1 cellular context compared by ENCODE assay signal in the genomic region with DNA sequence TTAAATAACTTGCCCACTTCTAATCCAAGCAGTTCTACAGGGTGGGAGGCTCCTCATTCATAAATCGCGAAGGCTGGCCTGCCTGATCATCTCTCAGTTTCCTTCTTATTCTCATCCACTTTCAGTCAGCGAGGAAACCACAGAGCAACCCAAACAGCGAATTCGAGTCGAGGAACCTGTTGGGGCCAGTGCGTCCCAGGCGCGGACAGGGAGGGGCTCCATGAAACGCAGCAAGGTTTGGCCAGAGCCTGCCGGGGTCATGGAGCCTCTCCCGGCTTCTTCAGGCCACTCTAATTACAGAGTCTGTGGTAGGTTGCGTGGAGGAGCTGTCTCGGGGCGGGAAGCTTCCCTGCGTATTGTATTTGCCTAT.
TF ChIP-seq lines count a peak whose summit lies in the region.

No MANE protein-coding gene starts in this region.

TF ChIP-seq in K562, 482 proteins besides CTCF, POLR2A, EP300 and RAD21 (continued from another document):
- TF ChIP-seq, protein P1, sequence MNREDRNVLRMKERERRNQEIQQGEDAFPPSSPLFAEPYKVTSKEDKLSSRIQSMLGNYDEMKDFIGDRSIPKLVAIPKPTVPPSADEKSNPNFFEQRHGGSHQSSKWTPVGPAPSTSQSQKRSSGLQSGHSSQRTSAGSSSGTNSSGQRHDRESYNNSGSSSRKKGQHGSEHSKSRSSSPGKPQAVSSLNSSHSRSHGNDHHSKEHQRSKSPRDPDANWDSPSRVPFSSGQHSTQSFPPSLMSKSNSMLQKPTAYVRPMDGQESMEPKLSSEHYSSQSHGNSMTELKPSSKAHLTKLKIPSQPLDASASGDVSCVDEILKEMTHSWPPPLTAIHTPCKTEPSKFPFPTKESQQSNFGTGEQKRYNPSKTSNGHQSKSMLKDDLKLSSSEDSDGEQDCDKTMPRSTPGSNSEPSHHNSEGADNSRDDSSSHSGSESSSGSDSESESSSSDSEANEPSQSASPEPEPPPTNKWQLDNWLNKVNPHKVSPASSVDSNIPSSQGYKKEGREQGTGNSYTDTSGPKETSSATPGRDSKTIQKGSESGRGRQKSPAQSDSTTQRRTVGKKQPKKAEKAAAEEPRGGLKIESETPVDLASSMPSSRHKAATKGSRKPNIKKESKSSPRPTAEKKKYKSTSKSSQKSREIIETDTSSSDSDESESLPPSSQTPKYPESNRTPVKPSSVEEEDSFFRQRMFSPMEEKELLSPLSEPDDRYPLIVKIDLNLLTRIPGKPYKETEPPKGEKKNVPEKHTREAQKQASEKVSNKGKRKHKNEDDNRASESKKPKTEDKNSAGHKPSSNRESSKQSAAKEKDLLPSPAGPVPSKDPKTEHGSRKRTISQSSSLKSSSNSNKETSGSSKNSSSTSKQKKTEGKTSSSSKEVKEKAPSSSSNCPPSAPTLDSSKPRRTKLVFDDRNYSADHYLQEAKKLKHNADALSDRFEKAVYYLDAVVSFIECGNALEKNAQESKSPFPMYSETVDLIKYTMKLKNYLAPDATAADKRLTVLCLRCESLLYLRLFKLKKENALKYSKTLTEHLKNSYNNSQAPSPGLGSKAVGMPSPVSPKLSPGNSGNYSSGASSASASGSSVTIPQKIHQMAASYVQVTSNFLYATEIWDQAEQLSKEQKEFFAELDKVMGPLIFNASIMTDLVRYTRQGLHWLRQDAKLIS (CRISPR knock-in tag; IDR thresholded peaks at IDR 0.05) = 0 out of 2 replicates have a peak, but pooled peaks have one; percentile 17
- TF ChIP-seq ATF1 (CRISPR knock-in tag; IDR thresholded peaks at IDR 0.05) (no peak), ATF1 (tag; IDR thresholded peaks at IDR 0.05) (no peak)
